ENCODE assay signal across 22 cellular contexts in the genomic region with DNA sequence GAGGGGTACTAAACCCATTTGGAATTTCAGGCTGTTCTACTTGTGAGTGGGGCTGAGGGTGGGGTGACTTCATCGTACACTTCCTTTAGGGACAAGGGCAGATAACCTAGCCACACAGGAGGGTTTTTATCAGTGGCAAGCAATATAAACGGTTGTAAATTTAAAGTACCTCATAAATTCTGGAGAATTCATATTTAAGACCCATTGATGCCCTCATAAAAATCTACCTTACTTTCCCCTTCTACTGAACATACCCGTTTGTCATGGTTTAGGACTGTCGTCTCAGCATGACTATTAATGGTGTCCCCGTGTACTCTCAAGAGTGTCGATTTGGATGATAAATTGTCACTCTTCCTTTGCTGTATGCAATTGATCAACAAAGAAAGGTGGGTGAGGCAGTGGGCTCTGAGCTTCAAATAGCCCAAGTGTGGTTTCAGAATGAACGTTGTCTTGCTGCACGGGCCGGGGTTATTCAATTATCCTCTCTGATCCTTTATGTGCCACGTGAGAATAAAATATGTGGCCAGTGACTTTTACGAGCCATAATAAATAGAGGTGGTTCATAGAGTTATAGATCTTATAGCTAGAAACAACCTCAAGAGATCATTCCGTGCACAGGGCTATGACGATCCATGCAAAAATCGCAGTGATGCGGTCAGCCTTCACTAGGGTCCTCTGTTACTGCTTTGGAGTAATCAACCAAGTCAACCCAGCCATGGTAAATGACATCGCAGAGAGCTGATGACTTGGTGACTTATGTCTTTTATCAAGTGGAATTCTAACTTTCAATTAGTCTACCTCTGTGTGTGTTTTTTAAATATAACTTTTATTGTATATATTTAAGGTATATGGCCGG.
"Had no signal": no experiment of that assay in that cellular context is flagged by ENCODE, and none has a peak within 500 bp of the region (broad histone marks: within the 10 kb centered on the region; RNA-seq: fewer than 3 reads in every experiment).

No MANE protein-coding gene starts in this region.

- H3K4me3 Mint-ChIP-seq: activated B cell treated with CpG ODN at 0.5 μM for 24 hours; activated CD4-positive, alpha-beta T cell treated with anti-CD3 and anti-CD28 coated beads, Interleukin-2, amount 10 ng/mL, durations not matched to agents 24 days and 14 days; mesothelial cell of epicardium; nephron; T-cell had no signal

- H3K9me3 Mint-ChIP-seq: activated B cell treated with CpG ODN at 0.5 μM for 24 hours; activated T-helper 2 cell treated with anti-CD3 and anti-CD28 coated beads, Interferon-gamma antibody, Interleukin-2, Interleukin-4, amounts not matched to agents 10 μg/mL and 5 μg/mL and 100 μg/mL, durations not matched to agents 14 hours and 24 hours and 36 hours; T-cell had no signal

- ATAC-seq: gastrocnemius medialis; left lung; stimulated activated naive CD8-positive, alpha-beta T cell treated with anti-CD3 and anti-CD28 coated beads, Interleukin-15, Interleukin-2, amounts not matched to agents 100 U/mL and 50 U/mL, for 24 hours; T-cell had no signal

- H3K27ac ChIP-seq: ascending aorta, gastrocnemius medialis, left lung, sigmoid colon, spleen, tibial artery, uterus had no signal

- H3K27ac Mint-ChIP-seq: activated B cell treated with CpG ODN at 0.5 μM for 24 hours; activated CD4-positive, alpha-beta T cell treated with anti-CD3 and anti-CD28 coated beads, Interleukin-2, amount 10 ng/mL, durations not matched to agents 24 days and 14 days; activated T-helper 2 cell treated with anti-CD3 and anti-CD28 coated beads, Interferon-gamma antibody, Interleukin-2, Interleukin-4, amounts not matched to agents 10 μg/mL and 5 μg/mL and 100 μg/mL, durations not matched to agents 14 hours and 24 hours and 36 hours; mesothelial cell of epicardium; nephron; T-cell had no signal

- H3K9me3 ChIP-seq: ascending aorta, gastrocnemius medialis, left lung, sigmoid colon, spleen, tibial artery, uterus had no signal

- H3K27me3 Mint-ChIP-seq: activated B cell treated with CpG ODN at 0.5 μM for 24 hours; activated CD4-positive, alpha-beta T cell treated with anti-CD3 and anti-CD28 coated beads, Interleukin-2, amount 10 ng/mL, durations not matched to agents 24 days and 14 days; T-cell had no signal

- H3K4me1 ChIP-seq: ascending aorta, gastrocnemius medialis, spleen, tibial artery, uterus had no signal

- DNase-seq: activated B cell treated with CpG ODN at 0.5 μM for 24 hours; activated CD4-positive, alpha-beta T cell treated with anti-CD3 and anti-CD28 coated beads, Interleukin-2, amount 10 ng/mL, durations not matched to agents 24 days and 14 days; activated naive CD4-positive, alpha-beta T cell treated with Interleukin-2 at 50 U/mL for 16 hours; cortex of kidney; effector CD4-positive, alpha-beta T cell; gastrocnemius medialis; head of caudate nucleus; kidney; left lung; sigmoid colon; spleen; stimulated activated CD4-positive, alpha-beta T cell treated with anti-CD3 and anti-CD28 coated beads, Interleukin-1b, Interleukin-23, amount 100 ng/mL, for 48 hours; stimulated activated CD8-positive, alpha-beta memory T cell treated with anti-CD3 and anti-CD28 coated beads, Interleukin-4, amount 100 ng/mL, for 48 hours; stimulated activated naive CD8-positive, alpha-beta T cell treated with anti-CD3 and anti-CD28 coated beads, Interleukin-15, Interleukin-2, amounts not matched to agents 100 U/mL and 50 U/mL, for 24 hours; substantia nigra; T-cell; tibial artery; uterus had no signal

- H3K4me3 ChIP-seq: ascending aorta, gastrocnemius medialis, left lung, sigmoid colon, spleen, tibial artery, uterus had no signal

- H3K36me3 Mint-ChIP-seq: mesothelial cell of epicardium, T-cell had no signal

- H3K36me3 ChIP-seq: ascending aorta, gastrocnemius medialis, left lung, sigmoid colon, spleen, tibial artery, uterus had no signal
